9 cellular contexts compared by ENCODE assay signal in the genomic region with DNA sequence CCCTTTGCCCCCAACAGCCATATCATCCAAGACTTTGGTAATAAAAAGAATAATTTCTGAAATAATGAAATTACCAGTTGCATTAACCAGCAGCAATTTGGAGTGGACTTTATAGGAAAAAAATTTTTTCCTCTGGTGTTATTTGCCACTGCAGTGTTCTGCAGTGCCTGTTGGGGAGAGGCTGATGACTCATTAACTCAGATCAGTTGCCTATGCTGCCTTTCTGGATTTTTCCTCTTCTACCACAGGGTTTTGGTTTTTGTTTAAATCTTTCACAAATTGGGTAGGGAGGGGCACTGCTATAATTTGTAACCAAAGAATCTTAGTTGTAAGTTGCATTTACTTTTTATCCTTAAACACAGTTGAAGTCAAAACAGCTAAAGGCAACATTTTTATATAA. TPM values are rescaled to one million over a fixed set of nuclear protein-coding genes. Genes with fewer than 3 reads are reported as not detected.
DNase-seq lines count a peak whose midpoint lies in the region; ATAC-seq and TF ChIP-seq lines count a peak whose summit lies in the region.
"Had no signal": no experiment of that assay in that cellular context is flagged by ENCODE, and none has a peak within 500 bp of the region (broad histone marks: within the 10 kb centered on the region; RNA-seq: fewer than 3 reads in every experiment).

No MANE protein-coding gene starts in this region.

- no peaks in the 10 kb centered on the region for H3F3A ChIP-seq in PC-3 (ENCODE audit: low read length, unreplicated experiment)

- H3K79me2 ChIP-seq in PC-3 (ENCODE audit: low read length) = no peaks in the 10 kb centered on the region

- no peak overlapping the region for H3K4me3 ChIP-seq in PC-3 (ENCODE audit: low read length)
- H3K4me3 ChIP-seq: ascending aorta had no signal

- DNase-seq in AG20443 (ENCODE audit: low spot score) (peak; percentile 82), PC-3 (peak; percentile 51), iPS-NIHi7 (ENCODE audit: extremely low spot score) (peak; percentile 16), NCI-H446 (lab: John Stamatoyannopoulos, UW) (no peak)
- no peak for DNase-seq in stimulated activated CD4-positive, alpha-beta T cell treated with anti-CD3 and anti-CD28 coated beads, Interleukin-2, amount 100 ng/mL, for 48 hours
- no peak for DNase-seq in activated CD8-positive, alpha-beta memory T cell treated with anti-CD3 and anti-CD28 coated beads, Interleukin-2, amount 50 U/mL, for 48 hours

- ATAC-seq in GM21529 (IDR thresholded peaks at IDR 0.05; ENCODE audit: unreplicated experiment) (peak; percentile 86), PC-3 (peak; percentile 97), HG02885 (IDR thresholded peaks at IDR 0.05; ENCODE audit: poor library complexity, unreplicated experiment) (no peak)

- no peak overlapping the region for H3K27ac ChIP-seq in PC-3 (ENCODE audit: low read length)
- H3K27ac ChIP-seq: ascending aorta had no signal

- no peak overlapping the region for H2AFZ ChIP-seq in PC-3 (ENCODE audit: low read length)

- no peaks in the 10 kb centered on the region for H3K36me3 ChIP-seq in PC-3 (ENCODE audit: low read depth, low read length)

- H3K27me3 ChIP-seq in PC-3 (ENCODE audit: low read length) = no peaks in the 10 kb centered on the region
- H3K27me3 ChIP-seq: ascending aorta had no signal

- CTCF ChIA-PET in PC-3 (lab: Charles Lee) = interaction anchor here (0.6 kb wide), 1 partner anchor 33 kb away, joined by 3 read pairs; no protein-coding TSS in a partner anchor

- no TSS peak for BruUV-seq in PC-3 (replicated peaks; lab: Mats Ljungman, UMichigan)

- no peaks in the 10 kb centered on the region for H4K20me1 ChIP-seq in PC-3 (ENCODE audit: low read length)

- no peak for TF ChIP-seq CTCF in PC-3 (conservative IDR thresholded peaks at IDR 0.05; ENCODE audit: low read depth, low read length)

- peaks cover 8% of the 10 kb centered on the region for H3K4me1 ChIP-seq in PC-3 (ENCODE audit: insufficient read depth, low read length)
- H3K4me1 ChIP-seq: ascending aorta had no signal

- intact Hi-C loops in PC-3 (cut with micrococcal nuclease) = no loop called here

- H3K9me2 ChIP-seq in PC-3 (replicated peaks; ENCODE audit: low read length) = no peaks in the 10 kb centered on the region

- peak overlapping the region; percentile 48; the same call in 1 of the 2 replicates for H3K4me2 ChIP-seq in PC-3 (ENCODE audit: low read length)

- POLR2A ChIA-PET in PC-3 (lab: Charles Lee; ENCODE audit: unreplicated experiment) = interaction anchor here (0.5 kb wide), 1 partner anchor 44 kb away, joined by 12 read pairs; no protein-coding TSS in a partner anchor

- H3K9ac ChIP-seq in PC-3 (ENCODE audit: low read length) = no peak overlapping the region

- no peaks in the 10 kb centered on the region for H3K9me3 ChIP-seq in PC-3 (ENCODE audit: low read length)
- H3K9me3 ChIP-seq: ascending aorta had no signal

RNA-seq across cellular contexts. Expression of a gene that starts 22.7 kb away (rescaled TPM):
- 40.3 and 43.8 TPM in 2 replicates for total RNA-seq in PC-3 (2014; rRNA removed)

RNA-seq across cellular contexts. Expression of a gene that starts 23.5 kb away (rescaled TPM):
- 859 and 989 TPM in 2 replicates for total RNA-seq in PC-3 (2014; rRNA removed)

Comparison
In these comparisons a context has a peak if more than half of its experiments do, and no peak if none do; other contexts are left out.
1. DNase-seq: peak in AG20443 (single experiment), PC-3 (single experiment) and iPS-NIHi7 (single experiment); none in stimulated activated CD4-positive, alpha-beta T cell treated with anti-CD3 and anti-CD28 coated beads, Interleukin-2, amount 100 ng/mL, for 48 hours (0 of 2), activated CD8-positive, alpha-beta memory T cell treated with anti-CD3 and anti-CD28 coated beads, Interleukin-2, amount 50 U/mL, for 48 hours (single experiment) and NCI-H446 (0 of 2).